In the genomic region with DNA sequence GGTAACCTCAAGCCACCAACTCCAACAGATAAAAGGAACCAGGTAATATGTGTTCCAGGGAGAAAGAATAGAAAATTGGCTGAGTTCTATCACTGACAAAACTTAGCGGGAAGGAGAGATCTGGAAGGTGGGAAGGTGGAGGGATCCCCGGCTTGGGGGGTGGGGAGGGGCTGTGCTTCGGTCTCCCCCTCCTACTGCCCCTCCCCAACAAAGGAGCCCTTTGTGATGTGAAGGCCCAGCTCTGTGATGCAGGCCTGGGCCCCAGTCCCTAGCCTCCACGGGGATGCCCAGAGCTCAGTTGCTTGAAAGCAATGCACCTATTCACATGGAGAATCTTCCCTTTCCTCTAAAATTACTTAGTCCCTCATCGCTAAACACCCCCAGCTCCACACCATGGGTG, we compare ENCODE assay signal across 1 cellular context.
A peak's percentile ranks its signal among the peaks of the same experiment; 100 is the strongest.
TF ChIP-seq lines count a peak whose summit lies in the region.

No MANE protein-coding gene starts in this region.

TF ChIP-seq in WTC11, 78 proteins besides CTCF, POLR2A, EP300 and RAD21 (continued from another document):
- TF ChIP-seq E2F4 (CRISPR knock-in tag; IDR thresholded peaks at IDR 0.05; ENCODE audit: borderline replicate concordance, low read depth) (no peak), NFYB (CRISPR knock-in tag; conservative IDR thresholded peaks at IDR 0.05; ENCODE audit: low read depth) (no peak), ZNF396 (CRISPR knock-in tag; IDR thresholded peaks at IDR 0.05; ENCODE audit: borderline replicate concordance) (0 out of 2 replicates have a peak, but pooled peaks have one; percentile 17), NR3C1 (CRISPR knock-in tag; conservative IDR thresholded peaks at IDR 0.05; ENCODE audit: low read depth) (no peak), ZSCAN18 (CRISPR knock-in tag; IDR thresholded peaks at IDR 0.05) (no peak), FOXP4 (CRISPR knock-in tag; IDR thresholded peaks at IDR 0.05) (peak; percentile 45; the same call in 1 of the 2 replicates), CREB1 (CRISPR knock-in tag; IDR thresholded peaks at IDR 0.05) (no peak), SOX15 (CRISPR knock-in tag; IDR thresholded peaks at IDR 0.05) (no peak), IRF1 (CRISPR knock-in tag; IDR thresholded peaks at IDR 0.05) (no peak)
